In genomic region chr2:232419245-232420072, GRCh38 we compare ENCODE assay signal across 9 cellular contexts. TPM values are rescaled to one million over a fixed set of nuclear protein-coding genes. Genes with fewer than 3 reads are reported as not detected.
A peak's percentile ranks its signal among the peaks of the same experiment; 100 is the strongest.
DNase-seq lines count a peak whose midpoint lies in the region; TF ChIP-seq lines count a peak whose summit lies in the region.
"Had no signal": no experiment of that assay in that cellular context is flagged by ENCODE, and none has a peak within 500 bp of the region (broad histone marks: within the 10 kb centered on the region; RNA-seq: fewer than 3 reads in every experiment).

No MANE protein-coding gene starts in this region.

- H2AFZ ChIP-seq in mesenchymal stem cell (ENCODE audit: low read depth, low read length): no peak overlapping the region

- no peak overlapping the region for H3K27ac Mint-ChIP-seq in brain

- no peak overlapping the region for H2BK12ac ChIP-seq in mesenchymal stem cell (ENCODE audit: low read length in 2 of 2)

- H3K36me3 ChIP-seq in mesenchymal stem cell (ENCODE audit: control insufficient read depth in 1 of 2, insufficient read depth in 2 of 2, low read depth in 1 of 2, low read length in 2 of 2) (no peaks in the 10 kb centered on the region), thyroid gland (no peaks in the 10 kb centered on the region)

- H3K79me1 ChIP-seq in mesenchymal stem cell (replicated peaks; ENCODE audit: low read length, poor library complexity, severe bottlenecking): no peaks in the 10 kb centered on the region

- WGBS in mesenchymal stem cell: 4% methylated on average over 75 of the region's 79 CpGs
- WGBS in thyroid gland, 2 donors: 0 to 9% methylated on average over 3 to 17 of the region's 79 CpGs

- no peak overlapping the region for H2BK5ac ChIP-seq in mesenchymal stem cell (ENCODE audit: low read depth, low read length, poor library complexity, severe bottlenecking)

- peaks cover 12 to 25% (median 23%) of the 10 kb centered on the region in 5 experiments for H3K9me3 Mint-ChIP-seq in brain

- H3K36me3 Mint-ChIP-seq in brain: peaks cover 4% of the 10 kb centered on the region

- H3K9me3 ChIP-seq in mesenchymal stem cell (ENCODE audit: control insufficient read depth, low read length) (no peaks in the 10 kb centered on the region), thyroid gland (no peaks in the 10 kb centered on the region)

- TF ChIP-seq CTCF in brain (conservative IDR thresholded peaks at IDR 0.05) (no peak), thyroid gland (IDR thresholded peaks at IDR 0.05) (no peak)

- H3K4me1 ChIP-seq in mesenchymal stem cell (ENCODE audit: control insufficient read depth, insufficient read depth, low read depth, low read length) (peaks cover 22% of the 10 kb centered on the region), thyroid gland (peaks cover 12 to 26% of the 10 kb centered on the region in 2 donors)

- no peak overlapping the region for H2BK120ac ChIP-seq in mesenchymal stem cell (ENCODE audit: low read depth, low read length)

- peaks cover 99% of the 10 kb centered on the region for H3K27me3 Mint-ChIP-seq in brain

- no peak overlapping the region for H4K8ac ChIP-seq in mesenchymal stem cell (ENCODE audit: low read length)

- no peak overlapping the region for H3K4me2 ChIP-seq in mesenchymal stem cell (ENCODE audit: low read length, poor library complexity, severe bottlenecking)

- peak overlapping the region; percentile 78 to 83 (median 82) for H3K4me3 Mint-ChIP-seq in brain

- no peak for TF ChIP-seq POLR2A in thyroid gland (IDR thresholded peaks at IDR 0.05)

- no peak overlapping the region for H2AK5ac ChIP-seq in mesenchymal stem cell (ENCODE audit: low read length, severe bottlenecking)

- H3K27ac ChIP-seq in mesenchymal stem cell (ENCODE audit: low read length, poor library complexity, severe bottlenecking): no peak overlapping the region
- H3K27ac ChIP-seq in thyroid gland: no peak overlapping the region

- no peak overlapping the region for H3K14ac ChIP-seq in mesenchymal stem cell (ENCODE audit: low read length in 2 of 2)

- no peak overlapping the region for H3K23ac ChIP-seq in mesenchymal stem cell (ENCODE audit: low read length in 2 of 2)

- no peak overlapping the region for H2BK15ac ChIP-seq in mesenchymal stem cell (ENCODE audit: low read depth, poor library complexity, severe bottlenecking)

- H3K4me3 ChIP-seq in mesenchymal stem cell (ENCODE audit: insufficient read depth in 1 of 2, low read depth in 1 of 2, low read length in 2 of 2): peak overlapping the region; percentile 24 to 37
- H3K4me3 ChIP-seq in thyroid gland (replicated peaks in 1 of 3): peak overlapping the region in 1 of 3 donors; percentile 17

- no peak overlapping the region for H4K91ac ChIP-seq in mesenchymal stem cell (ENCODE audit: low read length)

- no peak overlapping the region for H3K9ac ChIP-seq in mesenchymal stem cell (ENCODE audit: low read length)

- no peak overlapping the region for H3K4ac ChIP-seq in mesenchymal stem cell (ENCODE audit: low read depth in 1 of 2, low read length in 2 of 2)

- H3K27me3 ChIP-seq in mesenchymal stem cell (ENCODE audit: control insufficient read depth in 1 of 2, insufficient read depth in 1 of 2, low read length in 2 of 2) (peaks cover 81 to 87% of the 10 kb centered on the region in 2 experiments), thyroid gland (peaks cover 8% of the 10 kb centered on the region)

- peak; percentile 58 for DNase-seq in activated effector memory CD4-positive, alpha-beta T cell treated with anti-CD3 and anti-CD28 coated beads, Interleukin-2, amount 50 U/mL, for 16 hours
- DNase-seq in activated effector memory CD4-positive, alpha-beta T cell treated with Interleukin-2 at 50 U/mL for 16 hours: no peak
- DNase-seq in mesenchymal stem cell: peak; percentile 6
- peak; percentile 20 to 23 for DNase-seq in thyroid gland
- no peak for DNase-seq in COR-L47 (lab: John Stamatoyannopoulos, UW)
- no peak for DNase-seq in activated CD4-positive, CD25-positive, alpha-beta regulatory T cell treated with anti-CD3 and anti-CD28 coated beads, Interleukin-2, amount 50 U/mL, for 72 hours
- DNase-seq in SKM-1 treated with dmso at 0.1 percent for 144 hours (lab: John Stamatoyannopoulos, UW; ENCODE audit: unreplicated experiment): no peak

- H3K4me1 Mint-ChIP-seq in brain: peaks cover 10% of the 10 kb centered on the region

- intact Hi-C loops in thyroid gland (cut with DNase I): no loop called here

- H3K18ac ChIP-seq in mesenchymal stem cell (ENCODE audit: low read depth in 1 of 2, low read length in 2 of 2): no peak overlapping the region

RNA-seq across cellular contexts. Expression of gene ALPG, which starts 12.8 kb away (rescaled TPM):
- polyA plus RNA-seq in brain (ENCODE audit: insufficient read depth, low read depth, low replicate concordance): not detected
- not detected for polyA plus RNA-seq in mesenchymal stem cell (2013, experiment 1 of 2)
- not detected for polyA plus RNA-seq in mesenchymal stem cell (2013, experiment 2 of 2)
- total RNA-seq in thyroid gland: not detected
- total RNA-seq: SK-MEL-5 had no signal

RNA-seq across cellular contexts. Expression of gene ALPI, which starts 36.5 kb away (rescaled TPM):
- polyA plus RNA-seq in brain (ENCODE audit: insufficient read depth, low read depth, low replicate concordance): not detected
- polyA plus RNA-seq in mesenchymal stem cell (2013, experiment 1 of 2): not detected
- polyA plus RNA-seq in mesenchymal stem cell (2013, experiment 2 of 2): not detected
- total RNA-seq in thyroid gland: not detected
- total RNA-seq: SK-MEL-5 had no signal

RNA-seq across cellular contexts. Expression of gene ALPP, which starts 40.9 kb away (rescaled TPM):
- not detected for polyA plus RNA-seq in brain (ENCODE audit: insufficient read depth, low read depth, low replicate concordance)
- not detected for polyA plus RNA-seq in mesenchymal stem cell (2013, experiment 1 of 2)
- polyA plus RNA-seq in mesenchymal stem cell (2013, experiment 2 of 2): not detected
- not detected for total RNA-seq in thyroid gland
- total RNA-seq: SK-MEL-5 had no signal

Comparison
In these comparisons a context has a peak if more than half of its experiments do, and no peak if none do; other contexts are left out.
1. DNase-seq: peak in activated effector memory CD4-positive, alpha-beta T cell treated with anti-CD3 and anti-CD28 coated beads, Interleukin-2, amount 50 U/mL, for 16 hours (single experiment), mesenchymal stem cell (single experiment) and thyroid gland (2 of 2); none in activated effector memory CD4-positive, alpha-beta T cell treated with Interleukin-2 at 50 U/mL for 16 hours (single experiment), COR-L47 (single experiment), activated CD4-positive, CD25-positive, alpha-beta regulatory T cell treated with anti-CD3 and anti-CD28 coated beads, Interleukin-2, amount 50 U/mL, for 72 hours (single experiment) and SKM-1 treated with dmso at 0.1 percent for 144 hours (single experiment).